In the genomic region with DNA sequence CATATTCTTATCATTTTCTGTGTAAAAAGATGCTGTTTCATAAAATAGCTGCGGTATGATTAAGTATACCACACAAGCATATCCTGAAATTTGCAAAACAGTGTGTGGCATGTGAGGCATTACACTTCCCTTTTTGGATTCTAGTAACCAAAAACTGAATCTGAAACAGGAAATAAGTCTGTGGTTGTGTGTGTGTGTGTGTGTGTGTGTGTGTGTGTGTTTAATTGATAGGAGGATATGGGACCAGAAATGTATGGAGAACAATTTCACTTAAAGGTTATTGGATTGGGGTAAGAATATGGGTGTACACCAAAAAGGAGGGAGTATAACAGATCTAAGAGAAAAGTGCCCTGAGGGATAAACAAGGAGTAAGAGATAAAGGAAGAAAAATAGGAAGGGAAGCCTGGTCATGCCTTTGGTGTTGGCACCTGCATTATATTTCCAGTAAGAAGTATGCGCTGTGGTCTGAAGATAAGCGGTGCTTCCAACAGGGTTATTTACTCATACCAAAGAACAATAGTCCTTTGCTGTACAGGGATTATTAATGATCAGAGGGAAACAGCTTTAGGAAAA, we compare ENCODE assay signal across 8 cellular contexts. TPM values are rescaled to one million over a fixed set of nuclear protein-coding genes. Genes with fewer than 3 reads are reported as not detected.
DNase-seq lines count a peak whose midpoint lies in the region; ATAC-seq and TF ChIP-seq lines count a peak whose summit lies in the region.

No MANE protein-coding gene starts in this region.

- no peaks in the 10 kb centered on the region for H3K36me3 ChIP-seq in Peyer's patch
- no peaks in the 10 kb centered on the region for H3K36me3 ChIP-seq in parathyroid adenoma (ENCODE audit: control insufficient read depth, insufficient read depth, low read length)

- no peak for ATAC-seq in HG02588 (IDR thresholded peaks at IDR 0.05; ENCODE audit: unreplicated experiment)
- no peak for ATAC-seq in HG02678 (IDR thresholded peaks at IDR 0.05; ENCODE audit: unreplicated experiment)

- peaks cover 0 to 36% (median 12%) of the 10 kb centered on the region in 4 donors for H3K4me1 ChIP-seq in Peyer's patch
- H3K4me1 ChIP-seq in parathyroid adenoma: peaks cover 29% of the 10 kb centered on the region

- no peaks in the 10 kb centered on the region for H3K27me3 Mint-ChIP-seq in activated naive CD4-positive, alpha-beta T cell treated with anti-CD3 and anti-CD28 coated beads, Interleukin-2, amount 10 ng/mL, durations not matched to agents 7 days and 5 days

- CTCF ChIA-PET in activated naive CD4-positive, alpha-beta T cell treated with anti-CD3 and anti-CD28 coated beads, Interleukin-2, amount 10 ng/mL, durations not matched to agents 7 days and 5 days (lab: Charles Lee): interaction anchor here (2.6 kb wide), 1 partner anchor 40 kb away, joined by 10 read pairs; no protein-coding TSS in a partner anchor

- H3K9me3 ChIP-seq in Peyer's patch (no peaks in the 10 kb centered on the region), parathyroid adenoma (ENCODE audit: control insufficient read depth, low read length) (no peaks in the 10 kb centered on the region)

- no peak overlapping the region for H3K9ac ChIP-seq in parathyroid adenoma

- TF ChIP-seq CTCF in Peyer's patch (IDR thresholded peaks at IDR 0.05) (no peak), parathyroid adenoma (IDR thresholded peaks at IDR 0.05) (no peak)

- peaks cover 45% of the 10 kb centered on the region for H3K36me3 Mint-ChIP-seq in activated naive CD4-positive, alpha-beta T cell treated with anti-CD3 and anti-CD28 coated beads, Interleukin-2, amount 10 ng/mL, durations not matched to agents 7 days and 5 days

- peaks cover 28% of the 10 kb centered on the region for H3K79me2 ChIP-seq in parathyroid adenoma

- peak; percentile 46 for DNase-seq in activated naive CD4-positive, alpha-beta T cell treated with anti-CD3 and anti-CD28 coated beads, Interleukin-2, amount 10 ng/mL, durations not matched to agents 7 days and 5 days
- no peak for DNase-seq in activated naive CD4-positive, alpha-beta T cell treated with anti-CD3 and anti-CD28 coated beads, Interleukin-2, amount 50 U/mL, for 16 hours
- DNase-seq in Peyer's patch: peak in 1 of 3 donors; percentile 29
- DNase-seq in dedifferentiated amniotic fluid mesenchymal stem cell (ENCODE audit: extremely low spot score): peak; percentile 16
- DNase-seq in NCI-H1436 treated with DMSO at 0.1 percent for 48 hours (lab: John Stamatoyannopoulos, UW): no peak

- H3K4me1 Mint-ChIP-seq in activated naive CD4-positive, alpha-beta T cell treated with anti-CD3 and anti-CD28 coated beads, Interleukin-2, amount 10 ng/mL, durations not matched to agents 7 days and 5 days: peaks cover 64% of the 10 kb centered on the region

- peak overlapping the region; percentile 4 to 71 (median 60) for H3K27ac ChIP-seq in Peyer's patch
- H3K27ac ChIP-seq in parathyroid adenoma: peak overlapping the region; percentile 40

- H3K4me3 ChIP-seq in Peyer's patch (no peak overlapping the region), parathyroid adenoma (ENCODE audit: low read depth, low read length) (no peak overlapping the region)

- H3K27me3 ChIP-seq in Peyer's patch: no peaks in the 10 kb centered on the region
- H3K27me3 ChIP-seq in parathyroid adenoma (ENCODE audit: control insufficient read depth, insufficient read depth, low read length): no peaks in the 10 kb centered on the region

- H3K4me2 ChIP-seq in parathyroid adenoma (ENCODE audit: low read length): no peak overlapping the region

- TF ChIP-seq POLR2A in Peyer's patch (IDR thresholded peaks at IDR 0.05): no peak

- no peaks in the 10 kb centered on the region for H3K9me3 Mint-ChIP-seq in activated naive CD4-positive, alpha-beta T cell treated with anti-CD3 and anti-CD28 coated beads, Interleukin-2, amount 10 ng/mL, durations not matched to agents 7 days and 5 days

- no peak overlapping the region for H2AFZ ChIP-seq in parathyroid adenoma

- H3K4me3 Mint-ChIP-seq in activated naive CD4-positive, alpha-beta T cell treated with anti-CD3 and anti-CD28 coated beads, Interleukin-2, amount 10 ng/mL, durations not matched to agents 7 days and 5 days: peak overlapping the region; percentile 17

- peak overlapping the region; percentile 74 for H3K27ac Mint-ChIP-seq in activated naive CD4-positive, alpha-beta T cell treated with anti-CD3 and anti-CD28 coated beads, Interleukin-2, amount 10 ng/mL, durations not matched to agents 7 days and 5 days

RNA-seq across cellular contexts. Expression of a gene that starts 4.0 kb away (rescaled TPM):
- 10 to 100 TPM in 2 of 4 donors, 1 to 10 TPM in 2; 8.8 to 53.6 (median 13.2) TPM for total RNA-seq in Peyer's patch

RNA-seq across cellular contexts. Expression of a gene that starts 4.4 kb away (rescaled TPM):
- 10 to 100 TPM in 1 of 4 donors, 1 to 10 TPM in 3; 6.5 to 12.2 (median 9.5) TPM for total RNA-seq in Peyer's patch

Comparison
In these comparisons a context has a peak if more than half of its experiments do, and no peak if none do; other contexts are left out.
1. DNase-seq: peak in activated naive CD4-positive, alpha-beta T cell treated with anti-CD3 and anti-CD28 coated beads, Interleukin-2, amount 10 ng/mL, durations not matched to agents 7 days and 5 days (single experiment) and dedifferentiated amniotic fluid mesenchymal stem cell (single experiment); none in activated naive CD4-positive, alpha-beta T cell treated with anti-CD3 and anti-CD28 coated beads, Interleukin-2, amount 50 U/mL, for 16 hours (single experiment) and NCI-H1436 treated with DMSO at 0.1 percent for 48 hours (single experiment).